20 cellular contexts compared by ENCODE assay signal in genomic region chrX:13144927-13145659, GRCh38.
"Had no signal": no experiment of that assay in that cellular context is flagged by ENCODE, and none has a peak within 500 bp of the region (broad histone marks: within the 10 kb centered on the region; RNA-seq: fewer than 3 reads in every experiment).

No MANE protein-coding gene starts in this region.

- H3K36me3 ChIP-seq: esophagus muscularis mucosa, lower lobe of right lung, tibial artery had no signal

- ATAC-seq: activated CD8-positive, alpha-beta T cell treated with anti-CD3 and anti-CD28 coated beads for 36 hours; left colon; lower lobe of right lung; natural killer cell had no signal

- H3K27me3 ChIP-seq: esophagus muscularis mucosa, tibial artery had no signal

- DNase-seq: activated CD4-positive, alpha-beta T cell treated with anti-CD3 and anti-CD28 coated beads, Interleukin-2, amount 10 ng/mL, durations not matched to agents 24 days and 14 days; activated CD8-positive, alpha-beta T cell treated with anti-CD3 and anti-CD28 coated beads for 36 hours; activated naive CD4-positive, alpha-beta T cell treated with anti-CD3 and anti-CD28 coated beads for 36 hours; activated T-cell treated with anti-CD3 and anti-CD28 coated beads, Interleukin-2, amount 50 U/mL, for 24 hours; anterior cingulate cortex; cortex of kidney; effector CD4-positive, alpha-beta T cell; foreskin melanocyte; glutamatergic neuron; hypothalamus; islet precursor cell; left colon; lower lobe of right lung; natural killer cell; posterior cingulate gyrus; stimulated activated CD4-positive, alpha-beta T cell treated with anti-CD3 and anti-CD28 coated beads, Interleukin-12 subunit alpha, Interleukin-12 subunit beta, amount 100 ng/mL, for 4 hours; stimulated activated CD4-positive, alpha-beta T cell treated with anti-CD3 and anti-CD28 coated beads, Interleukin-2, amount 100 ng/mL, for 24 hours; stimulated activated naive CD4-positive, alpha-beta T cell treated with Interleukin-2 at 50 U/mL for 16 hours; tibial artery had no signal

- H3K4me3 ChIP-seq: esophagus muscularis mucosa, lower lobe of right lung, tibial artery had no signal

- H3K27ac ChIP-seq: esophagus muscularis mucosa, lower lobe of right lung, tibial artery had no signal
